ENCODE assay signal across 18 cellular contexts in genomic region chr20:10522328-10522727, GRCh38.
A peak's percentile ranks its signal among the peaks of the same experiment; 100 is the strongest.
DNase-seq lines count a peak whose midpoint lies in the region; ATAC-seq, FAIRE-seq and TF ChIP-seq lines count a peak whose summit lies in the region.
"Had no signal": no experiment of that assay in that cellular context is flagged by ENCODE, and none has a peak within 500 bp of the region (broad histone marks: within the 10 kb centered on the region; RNA-seq: fewer than 3 reads in every experiment).

No MANE protein-coding gene starts in this region.

- H3K9me3 ChIP-seq in SK-N-SH: no peaks in the 10 kb centered on the region
- no peaks in the 10 kb centered on the region for H3K9me3 ChIP-seq in mesodermal cell (ENCODE audit: control insufficient read depth, low read length)
- no peaks in the 10 kb centered on the region for H3K9me3 ChIP-seq in body of pancreas
- H3K9me3 ChIP-seq in left ventricle myocardium inferior (replicated peaks): no peaks in the 10 kb centered on the region

- H2AFZ ChIP-seq in SK-N-SH (ENCODE audit: low read depth): no peak overlapping the region

- TF ChIP-seq RAD21 in SK-N-SH (IDR thresholded peaks at IDR 0.05; ENCODE audit: low read length): no peak

- peaks cover 10% of the 10 kb centered on the region; the same call in 1 of the 2 replicates for H3K79me2 ChIP-seq in SK-N-SH (ENCODE audit: insufficient read depth)

- no peak for FAIRE-seq in D721Med (lab: Jason Lieb, UNC)
- FAIRE-seq: A204.1, GM12892, H54 had no signal

- peak overlapping the region; percentile 71; the same call in 1 of the 2 replicates for H3K4me2 ChIP-seq in SK-N-SH

- TF ChIP-seq EP300 in SK-N-SH (IDR thresholded peaks at IDR 0.05; ENCODE audit: borderline replicate concordance in 1 of 2, low read depth in 1 of 2, low read length in 1 of 2): no peak

- DNase-seq in SK-N-SH (no peak), astrocyte of the spinal cord (ENCODE audit: low read depth, low spot score) (peak; percentile 33), D721Med (ENCODE audit: insufficient read length, low spot score) (no peak), NCI-H774 (lab: John Stamatoyannopoulos, UW) (no peak), body of pancreas (no peak), left ventricle myocardium inferior (no peak)
- DNase-seq: DMS153, Karpas-422, MM.1S, NCI-H1092 treated with DMSO at 0.1 percent for 48 hours, NCI-H187, NCI-H526 treated with DMSO at 0.1 percent for 48 hours had no signal

- POLR2A ChIA-PET in SK-N-SH (lab: Yijun Ruan, JAX): no interaction called here

- H3K4me3 ChIP-seq in SK-N-SH (ENCODE audit: low read depth in 2 of 2, low read length in 1 of 2) (no peak overlapping the region), astrocyte of the spinal cord (ENCODE audit: low read depth, low read length) (no peak overlapping the region), mesodermal cell (ENCODE audit: extremely low read depth, insufficient read depth, low read length, poor library complexity, severe bottlenecking) (no peak overlapping the region), body of pancreas (no peak overlapping the region), left ventricle myocardium inferior (no peak overlapping the region)
- H3K4me3 ChIP-seq: BLaER1 treated with 17β-estradiol and CSF1 and Interleukin-3, amounts not matched to agents 10 nM and 100 nM had no signal

- peak overlapping the region; percentile 65 to 97 for H3K27ac ChIP-seq in SK-N-SH (ENCODE audit: low read depth in 2 of 2, low read length in 1 of 2)
- H3K27ac ChIP-seq in mesodermal cell (ENCODE audit: low read depth, low read length, severe bottlenecking): peak overlapping the region; percentile 6
- H3K27ac ChIP-seq in body of pancreas: no peak overlapping the region
- H3K27ac ChIP-seq in left ventricle myocardium inferior (replicated peaks): no peak overlapping the region

- in situ Hi-C loops in astrocyte of the spinal cord (cut with HindIII; ENCODE audit: low sequenced_read_pairs): no loop called here

- H4K20me1 ChIP-seq in SK-N-SH (ENCODE audit: insufficient read depth): no peaks in the 10 kb centered on the region
- H4K20me1 ChIP-seq: BLaER1 treated with 17β-estradiol and CSF1 and Interleukin-3, amounts not matched to agents 10 nM and 100 nM had no signal

- CTCF ChIA-PET in SK-N-SH (lab: Yijun Ruan, JAX): interaction anchor here (1.1 kb wide), 1 partner anchor 31 kb away, joined by 3 read pairs; no protein-coding TSS in a partner anchor

- H3K9ac ChIP-seq in SK-N-SH: no peak overlapping the region
- H3K9ac ChIP-seq: BLaER1 treated with 17β-estradiol and CSF1 and Interleukin-3, amounts not matched to agents 10 nM and 100 nM had no signal

- intact Hi-C loops in body of pancreas (cut with DNase I) (no loop called here), left ventricle myocardium inferior (cut with micrococcal nuclease) (no loop called here)

- peaks cover 38% of the 10 kb centered on the region for H3F3A ChIP-seq in SK-N-SH (replicated peaks; ENCODE audit: insufficient read depth)

- H3K4me1 ChIP-seq in SK-N-SH (ENCODE audit: control insufficient read depth in 1 of 2, insufficient read depth in 2 of 2, low read depth in 1 of 2, low read length in 1 of 2): peaks cover 27 to 50% of the 10 kb centered on the region in 2 experiments
- H3K4me1 ChIP-seq in mesodermal cell (ENCODE audit: control insufficient read depth, insufficient read depth, low read length, poor library complexity, severe bottlenecking): peaks cover 38% of the 10 kb centered on the region
- H3K4me1 ChIP-seq in body of pancreas: peaks cover 11% of the 10 kb centered on the region
- H3K4me1 ChIP-seq in left ventricle myocardium inferior: peaks cover 15% of the 10 kb centered on the region

- 93% methylated on average over 8 of the region's 8 CpGs for WGBS in SK-N-SH (ENCODE audit: low lambda C conversion rate)
- 78 to 91% methylated on average over 5 to 7 of the region's 8 CpGs for WGBS in mesodermal cell (ENCODE audit: insufficient coverage in 2 of 2), 2 experiments
- WGBS in body of pancreas, 2 donors: 81 to 89% methylated on average over 8 of the region's 8 CpGs

- no peaks in the 10 kb centered on the region for H3K27me3 ChIP-seq in SK-N-SH (ENCODE audit: insufficient read depth)
- no peaks in the 10 kb centered on the region for H3K27me3 ChIP-seq in body of pancreas
- H3K27me3 ChIP-seq in left ventricle myocardium inferior (ENCODE audit: low read depth): no peaks in the 10 kb centered on the region
- H3K27me3 ChIP-seq: BLaER1 treated with 17β-estradiol and CSF1 and Interleukin-3, amounts not matched to agents 10 nM and 100 nM had no signal

- no peak for TF ChIP-seq POLR2A in body of pancreas (IDR thresholded peaks at IDR 0.05)

- H3K36me3 ChIP-seq in SK-N-SH (replicated peaks in 1 of 2; ENCODE audit: control insufficient read depth in 1 of 2, insufficient read depth in 2 of 2, low read length in 1 of 2): no peaks in the 10 kb centered on the region
- H3K36me3 ChIP-seq in mesodermal cell (ENCODE audit: control insufficient read depth, insufficient read depth, low read length): no peaks in the 10 kb centered on the region
- H3K36me3 ChIP-seq in body of pancreas (replicated peaks in 1 of 2; ENCODE audit: insufficient read depth in 1 of 2, low read depth in 2 of 2): no peaks in the 10 kb centered on the region
- H3K36me3 ChIP-seq in left ventricle myocardium inferior: no peaks in the 10 kb centered on the region

- no peaks in the 10 kb centered on the region for H3K9me2 ChIP-seq in SK-N-SH

- no peak for TF ChIP-seq CTCF in SK-N-SH (IDR thresholded peaks at IDR 0.05)
- TF ChIP-seq CTCF in astrocyte of the spinal cord (IDR thresholded peaks at IDR 0.05; ENCODE audit: low read depth, low read length): no peak
- TF ChIP-seq CTCF in D721Med (IDR thresholded peaks at IDR 0.05; ENCODE audit: insufficient read depth, missing control alignments): no peak
- no peak for TF ChIP-seq CTCF in body of pancreas (IDR thresholded peaks at IDR 0.05)
- no peak for TF ChIP-seq CTCF in left ventricle myocardium inferior (IDR thresholded peaks at IDR 0.05; ENCODE audit: borderline replicate concordance)

- ATAC-seq in SK-N-SH treated with all-trans-retinoic acid at 6 μM for 48 hours: no peak
- no peak for ATAC-seq in body of pancreas

TF ChIP-seq in SK-N-SH, 30 proteins besides CTCF, POLR2A, EP300 and RAD21:
- TF ChIP-seq PBX3 (IDR thresholded peaks at IDR 0.05) (no peak), RFX5 (IDR thresholded peaks at IDR 0.05; ENCODE audit: low read length) (no peak)
TF ChIP-seq in SK-N-SH: peak in this region for 0.

TF ChIP-seq in SK-N-SH treated with all-trans-retinoic acid at 6 μM for 48 hours, 23 proteins besides CTCF, POLR2A, EP300 and RAD21:
- no peak for TF ChIP-seq ZFP3 (CRISPR knock-in tag; IDR thresholded peaks at IDR 0.05)
- TF ChIP-seq OSR1 (CRISPR knock-in tag; IDR thresholded peaks at IDR 0.05): no peak
- no peak for TF ChIP-seq ARNTL (CRISPR knock-in tag; IDR thresholded peaks at IDR 0.05; ENCODE audit: borderline replicate concordance, low read depth)
- no peak for TF ChIP-seq SNAI2 (CRISPR knock-in tag; IDR thresholded peaks at IDR 0.05)
- TF ChIP-seq TSHZ2 (CRISPR knock-in tag; IDR thresholded peaks at IDR 0.05): no peak
- no peak for TF ChIP-seq ZNF70 (CRISPR knock-in tag; IDR thresholded peaks at IDR 0.05)

Comparison
In these comparisons a context has a peak if more than half of its experiments do, and no peak if none do; other contexts are left out.
1. H3K27ac ChIP-seq: peak in SK-N-SH (2 of 2) and mesodermal cell (single experiment); none in body of pancreas (0 of 4) and left ventricle myocardium inferior (single experiment).